In the genomic region with DNA sequence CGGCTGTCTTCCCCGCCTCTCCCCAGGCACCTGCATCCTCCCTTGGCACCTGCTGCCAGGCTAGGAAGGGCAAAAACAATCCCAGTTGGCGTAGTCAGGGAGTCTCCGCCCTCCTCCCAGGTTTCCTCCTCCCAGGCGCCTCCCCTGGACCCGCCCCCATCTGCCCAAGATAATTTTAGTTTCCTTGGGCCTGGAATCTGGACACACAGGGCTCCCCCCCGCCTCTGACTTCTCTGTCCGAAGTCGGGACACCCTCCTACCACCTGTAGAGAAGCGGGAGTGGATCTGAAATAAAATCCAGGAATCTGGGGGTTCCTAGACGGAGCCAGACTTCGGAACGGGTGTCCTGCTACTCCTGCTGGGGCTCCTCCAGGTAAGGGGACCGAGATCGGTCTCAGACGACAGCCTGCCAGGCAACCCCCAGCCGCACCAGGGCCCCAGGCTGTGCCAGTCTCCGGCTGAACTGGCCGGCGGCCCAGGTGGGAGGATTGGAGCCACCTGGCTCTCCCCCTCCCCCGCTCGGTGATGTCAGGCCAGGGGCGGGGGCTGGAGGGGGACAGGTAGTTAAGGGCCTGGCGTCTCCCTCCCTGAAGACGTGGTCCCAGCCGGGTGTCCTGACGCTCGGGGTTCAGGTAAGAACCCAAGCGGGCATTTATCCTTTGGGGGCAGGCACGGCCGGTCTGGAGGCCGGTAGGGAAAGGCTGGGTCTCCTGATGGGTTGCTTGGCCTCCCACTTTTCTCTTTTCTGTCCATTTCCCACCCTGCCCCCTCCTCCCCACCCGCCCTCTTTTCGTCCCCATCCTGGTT, we compare ENCODE assay signal across 8 cellular contexts. TPM values are rescaled to one million over a fixed set of nuclear protein-coding genes. Genes with fewer than 3 reads are reported as not detected.
DNase-seq lines count a peak whose midpoint lies in the region; ATAC-seq, FAIRE-seq and TF ChIP-seq lines count a peak whose summit lies in the region.
"Had no signal": no experiment of that assay in that cellular context is flagged by ENCODE, and none has a peak within 500 bp of the region (broad histone marks: within the 10 kb centered on the region; RNA-seq: fewer than 3 reads in every experiment).

A gene (plus strand): TSS at position 178 of the 807 bp plus-strand sequence. CDS start 4,364 bp downstream, outside the sequence.

- H3K27ac Mint-ChIP-seq in IgD-negative memory B cell: no peak within 1 kb of the TSS

- H3K4me2 ChIP-seq in PC-9: peak within 1 kb of the TSS; percentile 97

- CTCF ChIA-PET in PC-9 (lab: Charles Lee): interaction anchor here (0.6 kb wide), 1 partner anchor 13 kb away, joined by 5 read pairs; no protein-coding TSS in a partner anchor

- POLR2A ChIA-PET in PC-9 (lab: Charles Lee; ENCODE audit: unreplicated experiment): no interaction called here

- peak within 1 kb of the TSS; percentile 52 to 90 (median 74) for H3K4me3 Mint-ChIP-seq in IgD-negative memory B cell

- intact Hi-C loops in PC-9 (cut with micrococcal nuclease; ENCODE audit: unreplicated experiment) (loop anchor here (5.0 kb wide), 3 partner anchors 61 to 284 kb away; no protein-coding TSS in a partner anchor), pancreas (cut with DNase I) (no loop called here)

- peak within 1 kb of the TSS; percentile 83 for H3K4me3 ChIP-seq in PC-9
- H3K4me3 ChIP-seq in fibroblast of villous mesenchyme (ENCODE audit: low read depth, low read length): peak within 1 kb of the TSS; percentile 35
- peak within 1 kb of the TSS; percentile 57 to 79 (median 63) for H3K4me3 ChIP-seq in pancreas

- H3K79me2 ChIP-seq in PC-9 (ENCODE audit: low read depth): peaks cover 26% of the 10 kb centered on the region

- no peaks in the 10 kb centered on the region for H3K27me3 ChIP-seq in PC-9 (ENCODE audit: insufficient read depth, low read depth)
- H3K27me3 ChIP-seq in pancreas: no peaks in the 10 kb centered on the region

- H3K9me3 ChIP-seq in PC-9 (ENCODE audit: insufficient read depth, low read depth) (no peaks in the 10 kb centered on the region), pancreas (no peaks in the 10 kb centered on the region)

- no TSS peak for BruUV-seq in PC-9 (replicated peaks; lab: Mats Ljungman, UMichigan)

- H3K27ac ChIP-seq in PC-9 (peak within 1 kb of the TSS; percentile 93), pancreas (peak within 1 kb of the TSS; percentile 78 to 97 (median 94))

- H2AFZ ChIP-seq in PC-9: peak within 1 kb of the TSS; percentile 70; the same call in 1 of the 2 replicates

- H3K4me1 ChIP-seq in PC-9 (replicated peaks; ENCODE audit: insufficient read depth) (peaks cover 41% of the 10 kb centered on the region), pancreas (peaks cover 10 to 20% (median 16%) of the 10 kb centered on the region in 3 donors)

- no peak for TF ChIP-seq CTCF in PC-9 (conservative IDR thresholded peaks at IDR 0.05)
- no peak for TF ChIP-seq CTCF in fibroblast of villous mesenchyme (IDR thresholded peaks at IDR 0.05; ENCODE audit: insufficient read depth, low read depth, low read length)
- TF ChIP-seq CTCF in pancreas (IDR thresholded peaks at IDR 0.05): no peak

- peaks cover 4% of the 10 kb centered on the region for H3K36me3 Mint-ChIP-seq in IgD-negative memory B cell

- H3K9me3 Mint-ChIP-seq in IgD-negative memory B cell: no peaks in the 10 kb centered on the region

- H3K27me3 Mint-ChIP-seq in IgD-negative memory B cell: peaks cover 16% of the 10 kb centered on the region

- FAIRE-seq in pancreas (lab: Jason Lieb, UNC): no peak

- H3F3A ChIP-seq in PC-9 (ENCODE audit: insufficient read depth, low read depth): peaks cover 40% of the 10 kb centered on the region

- no peaks in the 10 kb centered on the region for H4K20me1 ChIP-seq in PC-9 (ENCODE audit: insufficient read depth)

- H3K36me3 ChIP-seq in PC-9 (ENCODE audit: low read depth) (peaks cover 5% of the 10 kb centered on the region; the same call in 1 of the 2 replicates), pancreas (peaks cover 0 to 8% (median 4%) of the 10 kb centered on the region in 3 donors)

- H3K9me2 ChIP-seq in PC-9 (ENCODE audit: insufficient read depth): no peaks in the 10 kb centered on the region

- ATAC-seq in pancreas: peak; percentile 71 to 82 (median 75)
- ATAC-seq in GM19351 (IDR thresholded peaks at IDR 0.05; ENCODE audit: unreplicated experiment): no peak
- no peak for ATAC-seq in HG03175 (IDR thresholded peaks at IDR 0.05; ENCODE audit: unreplicated experiment)
- no peak for ATAC-seq in HG03460 (IDR thresholded peaks at IDR 0.05; ENCODE audit: unreplicated experiment)

- WGBS in pancreas, 2 donors: 2 to 3% methylated on average over 32 to 34 of the region's 34 CpGs

- DNase-seq in PC-9 (peak; percentile 74 to 84), fibroblast of villous mesenchyme (ENCODE audit: low read depth) (no peak), pancreas (peak; percentile 91 to 97 (median 93))

- H3K4me1 Mint-ChIP-seq in IgD-negative memory B cell: peaks cover 5 to 16% (median 11%) of the 10 kb centered on the region in 3 donors

RNA-seq across cellular contexts. Expression of the gene that starts here (rescaled TPM):
- not detected for polyA plus RNA-seq in IgD-negative memory B cell
- total RNA-seq in PC-9 (2021): 49.1 and 55.9 TPM in 2 replicates
- 0.97 and 1.3 TPM in 2 replicates for total RNA-seq in fibroblast of villous mesenchyme
- 10 to 100 TPM; 17.8 to 39.9 (median 26.5) TPM for total RNA-seq in pancreas
- 10 to 100 TPM; 50.4 to 64.4 TPM for polyA plus RNA-seq in pancreas
- total RNA-seq: mononuclear cell had no signal

Comparison
In these comparisons a context has a peak if more than half of its experiments do, and no peak if none do; other contexts are left out.
1. RNA of the gene that starts here (polyA plus RNA-seq): 50.4 to 64.4 TPM in pancreas; not detected in IgD-negative memory B cell (single experiment); every median in the first group is over 10 times any median in the second.
2. ATAC-seq: peak in pancreas (4 of 4); none in GM19351 (single experiment), HG03175 (single experiment) and HG03460 (single experiment).
3. Peak in every context shown above with its lines, with median percentiles within 50 percentile points of each other: H3K4me3 ChIP-seq.